8 cellular contexts compared by ENCODE assay signal in genomic region chr12:27525373-27525772, GRCh38. TPM values are rescaled to one million over a fixed set of nuclear protein-coding genes. Genes with fewer than 3 reads are reported as not detected.
DNase-seq lines count a peak whose midpoint lies in the region; ATAC-seq and TF ChIP-seq lines count a peak whose summit lies in the region.

No MANE protein-coding gene starts in this region.

- TF ChIP-seq POLR2A in transverse colon (IDR thresholded peaks at IDR 0.05), result no peak

- peak in 7 of 8 donors; percentile 9 to 46 (median 13) for ATAC-seq in heart right ventricle
- no peak for ATAC-seq in Right ventricle myocardium superior (ENCODE audit: poor library complexity)

- H3K27ac ChIP-seq in heart right ventricle (peak overlapping the region; percentile 84 to 97 (median 91)), liver (ENCODE audit: low read depth in 1 of 2, low read length in 2 of 2) (peak overlapping the region; percentile 94 to 98), transverse colon (peak overlapping the region; percentile 86 to 94 (median 90))

- 0 to 3% methylated on average over 6 of the region's 6 CpGs for WGBS in heart right ventricle, 2 donors
- WGBS in liver, result 1% methylated on average over 6 of the region's 6 CpGs
- WGBS in transverse colon (ENCODE audit: low coverage in 1 of 2), 2 donors, result 3 to 4% methylated on average over 5 to 6 of the region's 6 CpGs

- H3K4me3 ChIP-seq in heart right ventricle (peak overlapping the region; percentile 58 to 85 (median 75)), liver (ENCODE audit: low read depth in 1 of 3, low read length in 3 of 3) (peak overlapping the region; percentile 54 to 89 (median 75)), transverse colon (peak overlapping the region; percentile 51 to 92 (median 65))

- H3K4me1 ChIP-seq in heart right ventricle (peaks cover 2 to 77% (median 68%) of the 10 kb centered on the region in 9 donors), liver (ENCODE audit: control insufficient read depth in 4 of 4, insufficient read depth in 4 of 4, low read length in 3 of 4) (peaks cover 5 to 32% (median 8%) of the 10 kb centered on the region in 4 donors), transverse colon (peaks cover 0 to 26% (median 13%) of the 10 kb centered on the region in 4 donors)

- TF ChIP-seq CTCF in heart right ventricle (IDR thresholded peaks at IDR 0.05) (no peak), liver (IDR thresholded peaks at IDR 0.05; ENCODE audit: low read depth, low read length, missing input control) (no peak), transverse colon (IDR thresholded peaks at IDR 0.05) (no peak)

- TF ChIP-seq RAD21 in liver (IDR thresholded peaks at IDR 0.05), result peak in 1 of 2 donors; percentile 25

- H3K27me3 ChIP-seq in heart right ventricle, result no peaks in the 10 kb centered on the region
- no peaks in the 10 kb centered on the region for H3K27me3 ChIP-seq in liver (ENCODE audit: control insufficient read depth in 4 of 4, insufficient read depth in 4 of 4, low read length in 3 of 4)
- H3K27me3 ChIP-seq in transverse colon, result no peaks in the 10 kb centered on the region

- H3K9ac ChIP-seq in liver (ENCODE audit: low read depth in 1 of 2, low read length in 2 of 2), result peak overlapping the region; percentile 82 to 92

- DNase-seq in heart right ventricle (peak in 1 of 2 donors; percentile 67), Right ventricle myocardium superior (no peak), astrocyte of the hippocampus (ENCODE audit: low read depth, low spot score) (peak; percentile 64), transverse colon (no peak), hippocampal formation (lab: John Stamatoyannopoulos, UW) (no peak), 8988T (no peak), SKM-1 treated with dmso at 0.1 percent for 144 hours (lab: John Stamatoyannopoulos, UW; ENCODE audit: unreplicated experiment) (no peak)

- no peak for TF ChIP-seq EP300 in transverse colon (IDR thresholded peaks at IDR 0.05; ENCODE audit: low read depth)

- intact Hi-C loops in heart right ventricle (cut with DNase I) (loop anchor here in 9 of 10 donors (2.0 to 10.0 kb wide), 9 partner anchors 29 to 127 kb away; no protein-coding TSS in a partner anchor), Right ventricle myocardium superior (cut with DNase I) (no loop called here), transverse colon (cut with DNase I; ENCODE audit: low total_unique reads) (no loop called here)

- H3K36me3 ChIP-seq in heart right ventricle, result no peaks in the 10 kb centered on the region
- no peaks in the 10 kb centered on the region for H3K36me3 ChIP-seq in liver (ENCODE audit: control insufficient read depth in 4 of 4, insufficient read depth in 3 of 4, low read depth in 1 of 4, low read length in 3 of 4)
- H3K36me3 ChIP-seq in transverse colon, result no peaks in the 10 kb centered on the region

- in situ Hi-C loops in transverse colon (cut with MboI; ENCODE audit: low pct_ligation_motif_present in 1 of 4, low pct_unique_long_range_greater_than_20kb in 1 of 4, low sequenced_read_pairs in 3 of 4), result no loop called here

- no peaks in the 10 kb centered on the region for H3K9me3 ChIP-seq in heart right ventricle
- H3K9me3 ChIP-seq in liver (ENCODE audit: control insufficient read depth in 4 of 4, low read length in 3 of 4), result no peaks in the 10 kb centered on the region
- H3K9me3 ChIP-seq in transverse colon, result no peaks in the 10 kb centered on the region

TF ChIP-seq in liver, 16 proteins besides CTCF, POLR2A, EP300 and RAD21:
- TF ChIP-seq FOXA1 (IDR thresholded peaks at IDR 0.05), result no peak
- peak; percentile 24 for TF ChIP-seq YY1 (IDR thresholded peaks at IDR 0.05)

RNA-seq across cellular contexts. Expression of gene PPFIBP1, which starts 1.4 kb away (rescaled TPM):
- 100 to 1,000 TPM; 233 to 450 (median 325) TPM for total RNA-seq in heart right ventricle
- 10 to 100 TPM; 22.9 to 64.7 TPM for polyA plus RNA-seq in heart right ventricle
- 292 TPM for total RNA-seq in Right ventricle myocardium superior
- 10 to 100 TPM; 10.5 to 65.8 TPM for total RNA-seq in liver
- 10 to 100 TPM; 12.3 to 22.5 TPM for polyA plus RNA-seq in liver
- 10 to 100 TPM; 15.3 to 52.9 (median 39.8) TPM for total RNA-seq in transverse colon

Comparison
In these comparisons a context has a peak if more than half of its experiments do, and no peak if none do; other contexts are left out.
1. intact Hi-C loops: an anchor here in heart right ventricle (2.0 to 10.0 kb wide); none called in Right ventricle myocardium superior and transverse colon.